In genomic region chr6:44104661-44105060, GRCh38 we compare ENCODE assay signal across 19 cellular contexts. TPM values are rescaled to one million over a fixed set of nuclear protein-coding genes. Genes with fewer than 3 reads are reported as not detected.
DNase-seq lines count a peak whose midpoint lies in the region; ATAC-seq and TF ChIP-seq lines count a peak whose summit lies in the region.
"Had no signal": no experiment of that assay in that cellular context is flagged by ENCODE, and none has a peak within 500 bp of the region (broad histone marks: within the 10 kb centered on the region; RNA-seq: fewer than 3 reads in every experiment).

No MANE protein-coding gene starts in this region.

- no peak overlapping the region for H3K27ac ChIP-seq in body of pancreas
- H3K27ac ChIP-seq in heart left ventricle, result peak overlapping the region in 9 of 12 donors; percentile 19 to 72 (median 53)
- no peak overlapping the region for H3K27ac ChIP-seq in mesenchymal stem cell (ENCODE audit: low read length, poor library complexity, severe bottlenecking)
- peak overlapping the region in 1 of 3 donors; percentile 41 for H3K27ac ChIP-seq in thyroid gland
- H3K27ac ChIP-seq: cardiac muscle cell, SJSA1 had no signal

- no peak overlapping the region for H3K4me2 ChIP-seq in mesenchymal stem cell (ENCODE audit: low read length, poor library complexity, severe bottlenecking)

- H3K4ac ChIP-seq in mesenchymal stem cell (ENCODE audit: low read depth in 1 of 2, low read length in 2 of 2), result no peak overlapping the region

- peak overlapping the region; percentile 24 for H2AK5ac ChIP-seq in mesenchymal stem cell (ENCODE audit: low read length, severe bottlenecking)

- H2BK5ac ChIP-seq in mesenchymal stem cell (ENCODE audit: low read depth, low read length, poor library complexity, severe bottlenecking), result no peak overlapping the region

- WGBS in body of pancreas, 2 donors, result 75 to 83% methylated on average over 1 to 2 of the region's 2 CpGs
- WGBS in heart left ventricle, 4 donors, result 26 to 40% (median 32%) methylated on average over 2 of the region's 2 CpGs
- WGBS in mesenchymal stem cell, result 88% methylated on average over 2 of the region's 2 CpGs
- WGBS in thyroid gland, 2 donors, result 71 to 77% methylated on average over 2 of the region's 2 CpGs

- H3K36me3 ChIP-seq in body of pancreas (replicated peaks in 1 of 2; ENCODE audit: insufficient read depth in 1 of 2, low read depth in 2 of 2) (no peaks in the 10 kb centered on the region), heart left ventricle (peaks cover 0 to 47% (median 2%) of the 10 kb centered on the region in 9 donors), mesenchymal stem cell (ENCODE audit: control insufficient read depth in 1 of 2, insufficient read depth in 2 of 2, low read depth in 1 of 2, low read length in 2 of 2) (peaks cover 57 to 74% of the 10 kb centered on the region in 2 experiments), thyroid gland (peaks cover 0 to 5% of the 10 kb centered on the region in 2 donors), mucosa of descending colon (ENCODE audit: low read depth) (no peaks in the 10 kb centered on the region)

- H3K4me1 ChIP-seq in body of pancreas (no peaks in the 10 kb centered on the region), heart left ventricle (peaks cover 0 to 56% (median 37%) of the 10 kb centered on the region in 12 donors), mesenchymal stem cell (ENCODE audit: control insufficient read depth, insufficient read depth, low read depth, low read length) (peaks cover 37% of the 10 kb centered on the region), thyroid gland (peaks cover 0 to 14% of the 10 kb centered on the region in 2 donors), mucosa of descending colon (ENCODE audit: low read depth) (no peaks in the 10 kb centered on the region)
- H3K4me1 ChIP-seq: SJSA1 had no signal

- ATAC-seq in body of pancreas (peak; percentile 51), heart left ventricle (peak; percentile 72 to 94 (median 77)), mucosa of descending colon (no peak)
- ATAC-seq: K562 had no signal

- TF ChIP-seq POLR2A in body of pancreas (IDR thresholded peaks at IDR 0.05) (no peak), heart left ventricle (IDR thresholded peaks at IDR 0.05) (no peak), thyroid gland (IDR thresholded peaks at IDR 0.05) (no peak)

- H3K9ac ChIP-seq in mesenchymal stem cell (ENCODE audit: low read length), result no peak overlapping the region

- intact Hi-C loops in body of pancreas (cut with DNase I) (loop anchor here (5.0 kb wide), 1 partner anchor 48 kb away; no protein-coding TSS in a partner anchor), heart left ventricle (cut with DNase I) (loop anchor here in 5 of 10 donors (2.0 to 10.0 kb wide), 5 partner anchors 22 to 230 kb away; partner anchors contain the start of genes AARS2 (in 1 of the 5), MRPL14 (in 1 of the 5) and TMEM63B (in 1 of the 5)), thyroid gland (cut with DNase I) (loop anchor here (5.0 kb wide), 1 partner anchor 33 kb away; no protein-coding TSS in a partner anchor), mucosa of descending colon (cut with DNase I, micrococcal nuclease) (loop anchor here in 1 of 2 donors (5.0 kb wide), 1 partner anchor 48 kb away; no protein-coding TSS in a partner anchor)

- H3K27me3 ChIP-seq in body of pancreas, result no peaks in the 10 kb centered on the region
- no peaks in the 10 kb centered on the region for H3K27me3 ChIP-seq in heart left ventricle
- no peaks in the 10 kb centered on the region for H3K27me3 ChIP-seq in mesenchymal stem cell (ENCODE audit: control insufficient read depth in 1 of 2, insufficient read depth in 1 of 2, low read length in 2 of 2)
- H3K27me3 ChIP-seq in thyroid gland, result no peaks in the 10 kb centered on the region
- H3K27me3 ChIP-seq: cardiac muscle cell, SJSA1, testis had no signal

- no peak overlapping the region for H3K14ac ChIP-seq in mesenchymal stem cell (ENCODE audit: low read length in 2 of 2)

- DNase-seq in body of pancreas, result peak in 1 of 4 donors; percentile 42
- peak in 4 of 5 donors; percentile 63 to 81 (median 70) for DNase-seq in heart left ventricle
- no peak for DNase-seq in mesenchymal stem cell
- peak; percentile 19 to 22 for DNase-seq in thyroid gland
- no peak for DNase-seq in DMS53 treated with DMSO at 0.1 percent for 48 hours (lab: John Stamatoyannopoulos, UW; ENCODE audit: unreplicated experiment)
- no peak for DNase-seq in NCI-H1694 (lab: John Stamatoyannopoulos, UW)
- DNase-seq in iPS-NIHi11 (ENCODE audit: low spot score), result no peak
- DNase-seq in mucosa of descending colon, result no peak
- DNase-seq: activated naive CD8-positive, alpha-beta T cell treated with anti-CD3 and anti-CD28 coated beads, Interleukin-2, amount 10 ng/mL, durations not matched to agents 7 days and 5 days; activated T-cell treated with anti-CD3 and anti-CD28 coated beads, Interleukin-2, amount 50 U/mL, for 1 hour; AML-193; foreskin melanocyte; NCI-H1417; NCI-H226; testis had no signal

- H2BK15ac ChIP-seq in mesenchymal stem cell (ENCODE audit: low read depth, poor library complexity, severe bottlenecking), result no peak overlapping the region

- no peak overlapping the region for H4K91ac ChIP-seq in mesenchymal stem cell (ENCODE audit: low read length)

- H3K9me3 ChIP-seq in body of pancreas (no peaks in the 10 kb centered on the region), heart left ventricle (no peaks in the 10 kb centered on the region), mesenchymal stem cell (ENCODE audit: control insufficient read depth, low read length) (no peaks in the 10 kb centered on the region), thyroid gland (no peaks in the 10 kb centered on the region), mucosa of descending colon (no peaks in the 10 kb centered on the region)
- H3K9me3 ChIP-seq: SJSA1, testis had no signal

- H3K18ac ChIP-seq in mesenchymal stem cell (ENCODE audit: low read depth in 1 of 2, low read length in 2 of 2), result no peak overlapping the region

- no peak overlapping the region for H4K8ac ChIP-seq in mesenchymal stem cell (ENCODE audit: low read length)

- H2BK12ac ChIP-seq in mesenchymal stem cell (ENCODE audit: low read length in 2 of 2), result no peak overlapping the region

- no peak overlapping the region for H2BK120ac ChIP-seq in mesenchymal stem cell (ENCODE audit: low read depth, low read length)

- TF ChIP-seq CTCF in body of pancreas (IDR thresholded peaks at IDR 0.05), result no peak
- no peak for TF ChIP-seq CTCF in heart left ventricle (IDR thresholded peaks at IDR 0.05)
- no peak for TF ChIP-seq CTCF in thyroid gland (IDR thresholded peaks at IDR 0.05)
- no peak for TF ChIP-seq CTCF in mucosa of descending colon (IDR thresholded peaks at IDR 0.05)

- H3K4me3 ChIP-seq in body of pancreas, result no peak overlapping the region
- H3K4me3 ChIP-seq in heart left ventricle, result no peak overlapping the region
- H3K4me3 ChIP-seq in mesenchymal stem cell (ENCODE audit: insufficient read depth in 1 of 2, low read depth in 1 of 2, low read length in 2 of 2), result no peak overlapping the region
- H3K4me3 ChIP-seq in thyroid gland (replicated peaks in 1 of 3), result no peak overlapping the region
- no peak overlapping the region for H3K4me3 ChIP-seq in mucosa of descending colon
- H3K4me3 ChIP-seq: cardiac muscle cell, K562, SJSA1, testis had no signal

- no peak overlapping the region for H2AFZ ChIP-seq in mesenchymal stem cell (ENCODE audit: low read depth, low read length)

- no peak overlapping the region for H3K23ac ChIP-seq in mesenchymal stem cell (ENCODE audit: low read length in 2 of 2)

- peaks cover 58% of the 10 kb centered on the region for H3K79me1 ChIP-seq in mesenchymal stem cell (replicated peaks; ENCODE audit: low read length, poor library complexity, severe bottlenecking)

RNA-seq across cellular contexts. Expression of gene MRPL14, which starts 22.6 kb away (rescaled TPM):
- total RNA-seq in body of pancreas, result 10 to 100 TPM; 14.8 to 20.8 TPM
- total RNA-seq in heart left ventricle, result 10 to 100 TPM; 35.3 to 60.2 (median 44.1) TPM
- 10 to 100 TPM; 40.5 to 72.9 TPM for polyA plus RNA-seq in heart left ventricle
- 59.8 TPM for polyA plus RNA-seq in mesenchymal stem cell (2013, experiment 1 of 2)
- polyA plus RNA-seq in mesenchymal stem cell (2013, experiment 2 of 2), result 63.5 TPM
- total RNA-seq in thyroid gland, result 10 to 100 TPM; 26.5 to 80.5 (median 31.1) TPM
- total RNA-seq in mucosa of descending colon, result 10 to 100 TPM; 41.0 to 57.2 (median 56.8) TPM

RNA-seq across cellular contexts. Expression of gene TMEM63B, which starts 22.7 kb away (rescaled TPM):
- 10 to 100 TPM in 1 of 2 donors, 1 to 10 TPM in 1; 7.6 to 11.9 TPM for total RNA-seq in body of pancreas
- 10 to 100 TPM; 36.2 to 52.9 (median 43.0) TPM for total RNA-seq in heart left ventricle
- polyA plus RNA-seq in heart left ventricle, result 10 to 100 TPM; 26.2 to 37.0 TPM
- polyA plus RNA-seq in mesenchymal stem cell (2013, experiment 1 of 2), result 28.7 TPM
- polyA plus RNA-seq in mesenchymal stem cell (2013, experiment 2 of 2), result 27.8 TPM
- 10 to 100 TPM; 21.6 to 41.7 (median 29.3) TPM for total RNA-seq in thyroid gland
- total RNA-seq in mucosa of descending colon, result 100 to 1,000 TPM in 1 of 3 donors, 10 to 100 TPM in 2; 57.0 to 108 (median 79.6) TPM

RNA-seq across cellular contexts. Expression of gene CAPN11, which starts 54.0 kb away (rescaled TPM):
- total RNA-seq in body of pancreas (under 1 TPM in 1 of 2 donors, not detected in 1; 0.66 TPM), heart left ventricle (1 to 10 TPM in 2 of 9 donors, under 1 TPM in 4, not detected in 3; 0.23 to 1.8 (median 0.44) TPM), thyroid gland (1 to 10 TPM in 1 of 4 donors, under 1 TPM in 1, not detected in 2; 0.22 to 1.7 TPM), mucosa of descending colon (1 to 10 TPM in 2 of 3 donors, under 1 TPM in 1; 0.35 to 1.2 (median 1.1) TPM)
- under 1 TPM; 0.08 to 0.35 TPM for polyA plus RNA-seq in heart left ventricle
- polyA plus RNA-seq in mesenchymal stem cell (2013, experiment 1 of 2), result not detected
- polyA plus RNA-seq in mesenchymal stem cell (2013, experiment 2 of 2), result not detected
- total RNA-seq: activated naive CD8-positive, alpha-beta T cell treated with anti-CD3 and anti-CD28 coated beads, Interleukin-2, amount 10 ng/mL, durations not matched to agents 7 days and 5 days; cardiac muscle cell; renal cortical epithelial cell; SJSA1 had no signal
- polyA plus RNA-seq: cardiac muscle cell had no signal

Comparison
In these comparisons a context has a peak if more than half of its experiments do, and no peak if none do; other contexts are left out.
1. DNase-seq: peak in heart left ventricle (4 of 5) and thyroid gland (2 of 2); none in mesenchymal stem cell (single experiment), DMS53 treated with DMSO at 0.1 percent for 48 hours (single experiment), NCI-H1694 (single experiment), iPS-NIHi11 (single experiment) and mucosa of descending colon (0 of 3).
2. H3K27ac ChIP-seq: peak in heart left ventricle (9 of 12); none in body of pancreas (0 of 4) and mesenchymal stem cell (single experiment).